Comparison of ENCODE assay signal across 8 cellular contexts in genomic region chr2:32356735-32357544, GRCh38. TPM values are rescaled to one million over a fixed set of nuclear protein-coding genes. Genes with fewer than 3 reads are reported as not detected.
DNase-seq lines count a peak whose midpoint lies in the region; ATAC-seq and TF ChIP-seq lines count a peak whose summit lies in the region.

A gene with protein sequence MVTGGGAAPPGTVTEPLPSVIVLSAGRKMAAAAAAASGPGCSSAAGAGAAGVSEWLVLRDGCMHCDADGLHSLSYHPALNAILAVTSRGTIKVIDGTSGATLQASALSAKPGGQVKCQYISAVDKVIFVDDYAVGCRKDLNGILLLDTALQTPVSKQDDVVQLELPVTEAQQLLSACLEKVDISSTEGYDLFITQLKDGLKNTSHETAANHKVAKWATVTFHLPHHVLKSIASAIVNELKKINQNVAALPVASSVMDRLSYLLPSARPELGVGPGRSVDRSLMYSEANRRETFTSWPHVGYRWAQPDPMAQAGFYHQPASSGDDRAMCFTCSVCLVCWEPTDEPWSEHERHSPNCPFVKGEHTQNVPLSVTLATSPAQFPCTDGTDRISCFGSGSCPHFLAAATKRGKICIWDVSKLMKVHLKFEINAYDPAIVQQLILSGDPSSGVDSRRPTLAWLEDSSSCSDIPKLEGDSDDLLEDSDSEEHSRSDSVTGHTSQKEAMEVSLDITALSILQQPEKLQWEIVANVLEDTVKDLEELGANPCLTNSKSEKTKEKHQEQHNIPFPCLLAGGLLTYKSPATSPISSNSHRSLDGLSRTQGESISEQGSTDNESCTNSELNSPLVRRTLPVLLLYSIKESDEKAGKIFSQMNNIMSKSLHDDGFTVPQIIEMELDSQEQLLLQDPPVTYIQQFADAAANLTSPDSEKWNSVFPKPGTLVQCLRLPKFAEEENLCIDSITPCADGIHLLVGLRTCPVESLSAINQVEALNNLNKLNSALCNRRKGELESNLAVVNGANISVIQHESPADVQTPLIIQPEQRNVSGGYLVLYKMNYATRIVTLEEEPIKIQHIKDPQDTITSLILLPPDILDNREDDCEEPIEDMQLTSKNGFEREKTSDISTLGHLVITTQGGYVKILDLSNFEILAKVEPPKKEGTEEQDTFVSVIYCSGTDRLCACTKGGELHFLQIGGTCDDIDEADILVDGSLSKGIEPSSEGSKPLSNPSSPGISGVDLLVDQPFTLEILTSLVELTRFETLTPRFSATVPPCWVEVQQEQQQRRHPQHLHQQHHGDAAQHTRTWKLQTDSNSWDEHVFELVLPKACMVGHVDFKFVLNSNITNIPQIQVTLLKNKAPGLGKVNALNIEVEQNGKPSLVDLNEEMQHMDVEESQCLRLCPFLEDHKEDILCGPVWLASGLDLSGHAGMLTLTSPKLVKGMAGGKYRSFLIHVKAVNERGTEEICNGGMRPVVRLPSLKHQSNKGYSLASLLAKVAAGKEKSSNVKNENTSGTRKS (N-terminal part only) (plus strand): TSS chr2:32357023. CDS start chr2:32357162, 139 bp downstream.

- H3K36me3 ChIP-seq in liver (ENCODE audit: control insufficient read depth in 4 of 4, insufficient read depth in 3 of 4, low read depth in 1 of 4, low read length in 3 of 4): no peaks in the 10 kb centered on the region

- under 1% methylated on average over 94 of the region's 94 CpGs for WGBS in liver

- H3K9ac ChIP-seq in liver (ENCODE audit: low read depth in 1 of 2, low read length in 2 of 2): peak within 1 kb of the TSS; percentile 93 to 97

- H3K4me3 Mint-ChIP-seq in CD4-positive, alpha-beta T cell: peak within 1 kb of the TSS; percentile 98
- H3K4me3 Mint-ChIP-seq in activated CD4-positive, alpha-beta memory T cell treated with anti-CD3 and anti-CD28 coated beads for 36 hours: peak within 1 kb of the TSS; percentile 84

- peaks cover 35% of the 10 kb centered on the region for H3K36me3 Mint-ChIP-seq in CD4-positive, alpha-beta T cell (ENCODE audit: low read depth)
- peaks cover 19% of the 10 kb centered on the region for H3K36me3 Mint-ChIP-seq in activated CD4-positive, alpha-beta memory T cell treated with anti-CD3 and anti-CD28 coated beads for 36 hours

- H3K9me3 Mint-ChIP-seq in CD4-positive, alpha-beta T cell: no peaks in the 10 kb centered on the region
- H3K9me3 Mint-ChIP-seq in activated CD4-positive, alpha-beta memory T cell treated with anti-CD3 and anti-CD28 coated beads for 36 hours: no peaks in the 10 kb centered on the region

- peaks cover 44% of the 10 kb centered on the region for H3K4me1 Mint-ChIP-seq in CD4-positive, alpha-beta T cell (ENCODE audit: low read depth)
- peaks cover 38% of the 10 kb centered on the region for H3K4me1 Mint-ChIP-seq in activated CD4-positive, alpha-beta memory T cell treated with anti-CD3 and anti-CD28 coated beads for 36 hours (ENCODE audit: low read depth)

- peak; percentile 89 for ATAC-seq in CD4-positive, alpha-beta T cell (ENCODE audit: poor library complexity)
- ATAC-seq in GM19455 (IDR thresholded peaks at IDR 0.05; ENCODE audit: unreplicated experiment): peak; percentile 87

- peaks cover 2 to 32% (median 24%) of the 10 kb centered on the region in 4 donors for H3K4me1 ChIP-seq in liver (ENCODE audit: control insufficient read depth in 4 of 4, insufficient read depth in 4 of 4, low read length in 3 of 4)

- intact Hi-C loops in CD4-positive, alpha-beta T cell (cut with DNase I, micrococcal nuclease): loop anchor here in 1 of 2 experiments (1.0 to 5.0 kb wide), 4 partner anchors 80 to 1240 kb away; partner anchors contain the start of genes FAM98A, SPAST, TTC27 and YIPF4
- intact Hi-C loops in activated CD4-positive, alpha-beta memory T cell treated with anti-CD3 and anti-CD28 coated beads for 36 hours (cut with micrococcal nuclease): loop anchor here (1.0 to 10.0 kb wide), 6 partner anchors 80 to 965 kb away; partner anchors contain the start of genes DPY30, SLC30A6, SPAST and YIPF4

- CTCF ChIA-PET in CD4-positive, alpha-beta T cell (lab: Charles Lee): interaction anchor here (0.9 kb wide), 1 partner anchor 22 kb away, joined by 3 read pairs; no protein-coding TSS in a partner anchor
- CTCF ChIA-PET in activated CD4-positive, alpha-beta memory T cell treated with anti-CD3 and anti-CD28 coated beads for 36 hours (lab: Charles Lee): no interaction called here

- H3K27me3 ChIP-seq in CD4-positive, alpha-beta T cell (ENCODE audit: control insufficient read depth, insufficient read depth, low read length): no peaks in the 10 kb centered on the region
- no peaks in the 10 kb centered on the region for H3K27me3 ChIP-seq in liver (ENCODE audit: control insufficient read depth in 4 of 4, insufficient read depth in 4 of 4, low read length in 3 of 4)

- peak within 1 kb of the TSS; percentile 93 to 99 (median 97) for H3K4me3 ChIP-seq in liver (ENCODE audit: low read depth in 1 of 3, low read length in 3 of 3)

- no peak for TF ChIP-seq CTCF in CD4-positive, alpha-beta T cell (IDR thresholded peaks at IDR 0.05)
- peak; percentile 4 for TF ChIP-seq CTCF in liver (IDR thresholded peaks at IDR 0.05; ENCODE audit: low read depth, low read length, missing input control)

- no peaks in the 10 kb centered on the region for H3K9me3 ChIP-seq in CD4-positive, alpha-beta T cell (ENCODE audit: control insufficient read depth, low read length)
- no peaks in the 10 kb centered on the region for H3K9me3 ChIP-seq in liver (ENCODE audit: control insufficient read depth in 4 of 4, low read length in 3 of 4)

- H3K27me3 Mint-ChIP-seq in CD4-positive, alpha-beta T cell: no peaks in the 10 kb centered on the region
- H3K27me3 Mint-ChIP-seq in activated CD4-positive, alpha-beta memory T cell treated with anti-CD3 and anti-CD28 coated beads for 36 hours: no peaks in the 10 kb centered on the region

- peak in 1 of 2 donors; percentile 10 for TF ChIP-seq RAD21 in liver (IDR thresholded peaks at IDR 0.05)

- POLR2A ChIA-PET in CD4-positive, alpha-beta T cell (lab: Charles Lee): interaction anchor here (0.6 to 0.9 kb wide), 3 partner anchors 8 to 271 kb away, joined by 3 to 4 read pairs (median 3); partner anchors contain the start of gene TTC27
- POLR2A ChIA-PET in activated CD4-positive, alpha-beta memory T cell treated with anti-CD3 and anti-CD28 coated beads for 36 hours (lab: Charles Lee): interaction anchor here (0.8 to 2.3 kb wide), 4 partner anchors 39 to 293 kb away, joined by 3 to 7 read pairs (median 4); partner anchors contain the start of genes SLC30A6, SPAST and YIPF4

- peak; percentile 71 to 91 (median 86) for DNase-seq in CD4-positive, alpha-beta T cell
- DNase-seq in HK-2 (ENCODE audit: unreplicated experiment): peak; percentile 99
- peak; percentile 83 for DNase-seq in NCI-H82 treated with DMSO at 0.1 percent for 48 hours (lab: John Stamatoyannopoulos, UW; ENCODE audit: unreplicated experiment)
- peak; percentile 99 for DNase-seq in activated CD4-positive, alpha-beta memory T cell treated with anti-CD3 and anti-CD28 coated beads for 36 hours
- DNase-seq in dermis microvascular lymphatic vessel endothelial cell (ENCODE audit: low read depth in 2 of 2): peak; percentile 90 to 97
- peak; percentile 94 for DNase-seq in stimulated activated CD4-positive, alpha-beta T cell treated with anti-CD3 and anti-CD28 coated beads, Interleukin-4, amount 100 ng/mL, for 1 hour

- peak within 1 kb of the TSS; percentile 81 for H3K27ac Mint-ChIP-seq in CD4-positive, alpha-beta T cell
- peak within 1 kb of the TSS; percentile 92 for H3K27ac Mint-ChIP-seq in activated CD4-positive, alpha-beta memory T cell treated with anti-CD3 and anti-CD28 coated beads for 36 hours

- H3K27ac ChIP-seq in CD4-positive, alpha-beta T cell (ENCODE audit: low read depth, low read length): peak within 1 kb of the TSS; percentile 75
- peak within 1 kb of the TSS; percentile 94 to 97 for H3K27ac ChIP-seq in liver (ENCODE audit: low read depth in 1 of 2, low read length in 2 of 2)

TF ChIP-seq in liver, 16 proteins besides CTCF, POLR2A, EP300 and RAD21 (continues in another document):
- TF ChIP-seq JUND (IDR thresholded peaks at IDR 0.05) (peak in 1 of 2 donors; percentile 9), MAX (IDR thresholded peaks at IDR 0.05) (peak; percentile 65), ATF3 (IDR thresholded peaks at IDR 0.05) (no peak), HNF4G (IDR thresholded peaks at IDR 0.05) (no peak), EGR1 (IDR thresholded peaks at IDR 0.05; ENCODE audit: low read depth in 2 of 2) (no peak)
- TF ChIP-seq, protein P1, sequence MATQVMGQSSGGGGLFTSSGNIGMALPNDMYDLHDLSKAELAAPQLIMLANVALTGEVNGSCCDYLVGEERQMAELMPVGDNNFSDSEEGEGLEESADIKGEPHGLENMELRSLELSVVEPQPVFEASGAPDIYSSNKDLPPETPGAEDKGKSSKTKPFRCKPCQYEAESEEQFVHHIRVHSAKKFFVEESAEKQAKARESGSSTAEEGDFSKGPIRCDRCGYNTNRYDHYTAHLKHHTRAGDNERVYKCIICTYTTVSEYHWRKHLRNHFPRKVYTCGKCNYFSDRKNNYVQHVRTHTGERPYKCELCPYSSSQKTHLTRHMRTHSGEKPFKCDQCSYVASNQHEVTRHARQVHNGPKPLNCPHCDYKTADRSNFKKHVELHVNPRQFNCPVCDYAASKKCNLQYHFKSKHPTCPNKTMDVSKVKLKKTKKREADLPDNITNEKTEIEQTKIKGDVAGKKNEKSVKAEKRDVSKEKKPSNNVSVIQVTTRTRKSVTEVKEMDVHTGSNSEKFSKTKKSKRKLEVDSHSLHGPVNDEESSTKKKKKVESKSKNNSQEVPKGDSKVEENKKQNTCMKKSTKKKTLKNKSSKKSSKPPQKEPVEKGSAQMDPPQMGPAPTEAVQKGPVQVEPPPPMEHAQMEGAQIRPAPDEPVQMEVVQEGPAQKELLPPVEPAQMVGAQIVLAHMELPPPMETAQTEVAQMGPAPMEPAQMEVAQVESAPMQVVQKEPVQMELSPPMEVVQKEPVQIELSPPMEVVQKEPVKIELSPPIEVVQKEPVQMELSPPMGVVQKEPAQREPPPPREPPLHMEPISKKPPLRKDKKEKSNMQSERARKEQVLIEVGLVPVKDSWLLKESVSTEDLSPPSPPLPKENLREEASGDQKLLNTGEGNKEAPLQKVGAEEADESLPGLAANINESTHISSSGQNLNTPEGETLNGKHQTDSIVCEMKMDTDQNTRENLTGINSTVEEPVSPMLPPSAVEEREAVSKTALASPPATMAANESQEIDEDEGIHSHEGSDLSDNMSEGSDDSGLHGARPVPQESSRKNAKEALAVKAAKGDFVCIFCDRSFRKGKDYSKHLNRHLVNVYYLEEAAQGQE (IDR thresholded peaks at IDR 0.05): peak; percentile 86

RNA-seq across cellular contexts. Expression of the gene that starts here (rescaled TPM):
- total RNA-seq in CD4-positive, alpha-beta T cell: 100 to 1,000 TPM; 110 to 113 TPM
- total RNA-seq in activated CD4-positive, alpha-beta memory T cell treated with anti-CD3 and anti-CD28 coated beads for 36 hours: 10 to 100 TPM; 58.2 to 62.4 TPM
- total RNA-seq in dermis microvascular lymphatic vessel endothelial cell (127 and 146 TPM in 2 replicates), liver (100 to 1,000 TPM in 1 of 2 donors, 10 to 100 TPM in 1; 68.7 to 171 TPM)
- polyA plus RNA-seq in liver: 10 to 100 TPM; 11.1 to 21.7 TPM

Comparison
In these comparisons a context has a peak if more than half of its experiments do, and no peak if none do; other contexts are left out.
1. Peak in every context shown above with its lines: DNase-seq, ATAC-seq, H3K4me3 ChIP-seq and H3K27ac ChIP-seq.